ENCODE assay signal across 14 cellular contexts in the genomic region with DNA sequence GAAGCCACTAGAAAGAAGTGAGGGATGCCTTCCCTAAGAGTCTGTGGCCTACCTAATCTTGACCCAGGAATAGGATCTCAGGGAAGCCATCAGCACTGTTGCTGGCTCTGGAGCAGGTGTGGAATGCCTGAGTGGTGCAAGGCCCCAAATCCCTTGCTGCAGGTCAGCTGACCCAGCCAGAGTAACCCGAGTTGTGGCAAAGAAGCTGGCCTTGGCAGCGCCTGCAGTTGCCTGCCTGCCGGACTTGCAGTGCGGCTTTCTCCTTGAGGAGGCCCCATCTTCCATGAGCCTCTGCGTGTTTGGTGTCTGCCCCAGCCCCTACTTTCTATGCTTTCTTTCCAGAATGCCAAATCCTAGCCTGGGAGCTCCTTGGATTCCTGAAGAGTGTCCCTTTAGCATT. TPM values are rescaled to one million over a fixed set of nuclear protein-coding genes. Genes with fewer than 3 reads are reported as not detected.
DNase-seq lines count a peak whose midpoint lies in the region; ATAC-seq, FAIRE-seq and TF ChIP-seq lines count a peak whose summit lies in the region.
"Had no signal": no experiment of that assay in that cellular context is flagged by ENCODE, and none has a peak within 500 bp of the region (broad histone marks: within the 10 kb centered on the region; RNA-seq: fewer than 3 reads in every experiment).

No MANE protein-coding gene starts in this region.

- ATAC-seq in left colon (peak; percentile 48), GM19452 (IDR thresholded peaks at IDR 0.05; ENCODE audit: unreplicated experiment) (no peak), GM19467 (IDR thresholded peaks at IDR 0.05; ENCODE audit: unreplicated experiment) (no peak)

- H3K27ac ChIP-seq in ectodermal cell (ENCODE audit: insufficient read depth, low read depth, low read length, poor library complexity, severe bottlenecking) (peak overlapping the region; percentile 17), rectal smooth muscle tissue (ENCODE audit: low read depth, low read length) (peak overlapping the region; percentile 32)

- H3K27me3 ChIP-seq in ectodermal cell (ENCODE audit: control insufficient read depth, insufficient read depth, low read length, poor library complexity, severe bottlenecking): no peaks in the 10 kb centered on the region
- no peaks in the 10 kb centered on the region for H3K27me3 ChIP-seq in rectal smooth muscle tissue (ENCODE audit: control insufficient read depth, insufficient read depth, low read length)

- no peak for DNase-seq in GM12892 (ENCODE audit: insufficient read length)
- DNase-seq in left colon: peak in 1 of 2 donors; percentile 26
- DNase-seq in UCSD-AML1 (lab: John Stamatoyannopoulos, UW; ENCODE audit: unreplicated experiment): no peak
- DNase-seq in ecto neural progenitor cell (ENCODE audit: low spot score): no peak
- DNase-seq: activated CD8-positive, alpha-beta memory T cell treated with anti-CD3 and anti-CD28 coated beads for 24 hours; activated gamma-delta T cell; effector memory CD4-positive, alpha-beta T cell; naive B cell; OCI-M1; stimulated activated naive CD4-positive, alpha-beta T cell treated with Interleukin-2 at 50 U/mL for 16 hours had no signal

- 83 to 87% methylated on average over 5 of the region's 5 CpGs for WGBS in ectodermal cell, 2 experiments

- no peak overlapping the region for H3K4me3 ChIP-seq in ectodermal cell (ENCODE audit: insufficient read depth, low read depth, low read length)
- peak overlapping the region; percentile 30 for H3K4me3 ChIP-seq in rectal smooth muscle tissue (ENCODE audit: low read length)

- peak; percentile 42 for FAIRE-seq in GM12892 (lab: Jason Lieb, UNC)

- H3K36me3 ChIP-seq in ectodermal cell (ENCODE audit: control insufficient read depth, insufficient read depth, low read length): no peaks in the 10 kb centered on the region
- peaks cover 2% of the 10 kb centered on the region for H3K36me3 ChIP-seq in rectal smooth muscle tissue (ENCODE audit: control insufficient read depth, insufficient read depth, low read length)

- H3K4me1 ChIP-seq in ectodermal cell (ENCODE audit: control insufficient read depth, insufficient read depth, low read length) (peaks cover 38% of the 10 kb centered on the region), rectal smooth muscle tissue (ENCODE audit: control insufficient read depth, insufficient read depth, low read length) (peaks cover 3% of the 10 kb centered on the region)

- no peaks in the 10 kb centered on the region for H3K9me3 ChIP-seq in ectodermal cell (ENCODE audit: control insufficient read depth, low read length)

- intact Hi-C loops in left colon (cut with DNase I, micrococcal nuclease): no loop called here

- no peak for TF ChIP-seq POLR2A in GM12892 (IDR thresholded peaks at IDR 0.05; ENCODE audit: low read depth, low read length)

- no peak overlapping the region for H3K9ac ChIP-seq in rectal smooth muscle tissue (ENCODE audit: low read length)

RNA-seq across cellular contexts. Expression of a gene that starts 5.8 kb away (rescaled TPM):
- 10.3 TPM for polyA plus RNA-seq in GM12892 (2012; ENCODE audit: missing spikeins)
- 23.5 TPM for polyA plus RNA-seq in ectodermal cell (2013, experiment 1 of 4)
- 27.0 TPM for polyA plus RNA-seq in ectodermal cell (2013, experiment 2 of 4)
- polyA plus RNA-seq in ectodermal cell (2013, experiment 3 of 4): 14.7 TPM
- 17.3 TPM for polyA plus RNA-seq in ectodermal cell (2013, experiment 4 of 4)
- total RNA-seq in left colon: 10 to 100 TPM; 69.2 to 78.4 TPM
